ENCODE assay signal across 11 cellular contexts in the genomic region with DNA sequence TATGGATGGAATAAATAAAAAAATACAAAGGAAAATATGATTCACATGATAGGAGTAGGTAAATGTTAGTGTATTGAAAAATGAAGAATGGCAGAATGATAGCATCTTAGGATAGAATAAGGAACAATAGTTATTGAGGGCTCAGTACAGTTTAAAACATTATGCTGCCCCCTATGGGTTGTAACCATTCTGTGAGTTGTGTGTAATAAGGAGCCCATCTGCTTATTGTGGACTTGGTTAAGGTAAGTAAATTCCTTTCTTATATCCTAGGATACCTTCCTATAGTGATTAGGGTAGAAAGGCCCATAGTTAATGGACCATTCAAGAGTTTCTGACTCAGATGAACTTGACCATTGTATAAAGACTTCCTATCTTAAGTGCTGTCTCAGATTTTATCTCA.
DNase-seq lines count a peak whose midpoint lies in the region; ATAC-seq and TF ChIP-seq lines count a peak whose summit lies in the region.
"Had no signal": no experiment of that assay in that cellular context is flagged by ENCODE, and none has a peak within 500 bp of the region (broad histone marks: within the 10 kb centered on the region; RNA-seq: fewer than 3 reads in every experiment).

No MANE protein-coding gene starts in this region.

- H3F3A ChIP-seq in DOHH2 (ENCODE audit: control insufficient read depth, insufficient read depth), result no peaks in the 10 kb centered on the region

- ATAC-seq in left lobe of liver (peak; percentile 33), HG02759 (IDR thresholded peaks at IDR 0.05; ENCODE audit: unreplicated experiment) (no peak), HG03039 (IDR thresholded peaks at IDR 0.05; ENCODE audit: unreplicated experiment) (no peak)
- ATAC-seq: pancreas had no signal

- H3K79me2 ChIP-seq in DOHH2 (ENCODE audit: control insufficient read depth, low read length), result no peaks in the 10 kb centered on the region

- H3K9me3 ChIP-seq in DOHH2 (ENCODE audit: control insufficient read depth, insufficient read depth, low read length) (no peaks in the 10 kb centered on the region), MG63 (no peaks in the 10 kb centered on the region)
- H3K9me3 ChIP-seq: esophagus muscularis mucosa, pancreas had no signal

- no peaks in the 10 kb centered on the region for H3K36me3 ChIP-seq in DOHH2 (ENCODE audit: control insufficient read depth, low read length)
- no peaks in the 10 kb centered on the region for H3K36me3 ChIP-seq in MG63
- H3K36me3 ChIP-seq: esophagus muscularis mucosa, pancreas had no signal

- H3K4me3 ChIP-seq in DOHH2 (ENCODE audit: low read length) (no peak overlapping the region), MG63 (no peak overlapping the region)
- H3K4me3 ChIP-seq: esophagus muscularis mucosa, pancreas had no signal

- no peak overlapping the region for H3K4me2 ChIP-seq in DOHH2 (ENCODE audit: low read length)

- H4K20me1 ChIP-seq in DOHH2 (ENCODE audit: control insufficient read depth, insufficient read depth, low read depth, low read length), result no peaks in the 10 kb centered on the region

- peak; percentile 13 for DNase-seq in HT1080 (ENCODE audit: low read depth)
- peak; percentile 39 for DNase-seq in amniotic epithelial cell (ENCODE audit: low read depth)
- no peak for DNase-seq in left lobe of liver (ENCODE audit: low spot score)
- DNase-seq in DMS79 treated with DMSO at 0.1 percent for 48 hours (lab: John Stamatoyannopoulos, UW), result no peak
- DNase-seq in MG63, result no peak
- DNase-seq: pancreas; stimulated activated naive CD4-positive, alpha-beta T cell treated with Interleukin-2 at 50 U/mL for 16 hours had no signal

- no peak overlapping the region for H3K27ac ChIP-seq in DOHH2 (ENCODE audit: low read depth, low read length)
- H3K27ac ChIP-seq: esophagus muscularis mucosa, pancreas had no signal

- H3K4me1 ChIP-seq in DOHH2 (ENCODE audit: control insufficient read depth, low read length), result no peaks in the 10 kb centered on the region
- H3K4me1 ChIP-seq: esophagus muscularis mucosa, pancreas had no signal

- H3K27me3 ChIP-seq in DOHH2 (ENCODE audit: control insufficient read depth, low read length) (no peaks in the 10 kb centered on the region), MG63 (no peaks in the 10 kb centered on the region)
- H3K27me3 ChIP-seq: esophagus muscularis mucosa, pancreas had no signal

- no peaks in the 10 kb centered on the region for H3K9me2 ChIP-seq in DOHH2 (replicated peaks; ENCODE audit: control insufficient read depth, low read length)

- TF ChIP-seq CTCF in DOHH2 (IDR thresholded peaks at IDR 0.05; ENCODE audit: low read depth, low read length, poor library complexity, severe bottlenecking), result peak; percentile 41

Comparison
In these comparisons a context has a peak if more than half of its experiments do, and no peak if none do; other contexts are left out.
1. DNase-seq: peak in HT1080 (single experiment) and amniotic epithelial cell (single experiment); none in left lobe of liver (single experiment), DMS79 treated with DMSO at 0.1 percent for 48 hours (single experiment) and MG63 (single experiment).